In the genomic region with DNA sequence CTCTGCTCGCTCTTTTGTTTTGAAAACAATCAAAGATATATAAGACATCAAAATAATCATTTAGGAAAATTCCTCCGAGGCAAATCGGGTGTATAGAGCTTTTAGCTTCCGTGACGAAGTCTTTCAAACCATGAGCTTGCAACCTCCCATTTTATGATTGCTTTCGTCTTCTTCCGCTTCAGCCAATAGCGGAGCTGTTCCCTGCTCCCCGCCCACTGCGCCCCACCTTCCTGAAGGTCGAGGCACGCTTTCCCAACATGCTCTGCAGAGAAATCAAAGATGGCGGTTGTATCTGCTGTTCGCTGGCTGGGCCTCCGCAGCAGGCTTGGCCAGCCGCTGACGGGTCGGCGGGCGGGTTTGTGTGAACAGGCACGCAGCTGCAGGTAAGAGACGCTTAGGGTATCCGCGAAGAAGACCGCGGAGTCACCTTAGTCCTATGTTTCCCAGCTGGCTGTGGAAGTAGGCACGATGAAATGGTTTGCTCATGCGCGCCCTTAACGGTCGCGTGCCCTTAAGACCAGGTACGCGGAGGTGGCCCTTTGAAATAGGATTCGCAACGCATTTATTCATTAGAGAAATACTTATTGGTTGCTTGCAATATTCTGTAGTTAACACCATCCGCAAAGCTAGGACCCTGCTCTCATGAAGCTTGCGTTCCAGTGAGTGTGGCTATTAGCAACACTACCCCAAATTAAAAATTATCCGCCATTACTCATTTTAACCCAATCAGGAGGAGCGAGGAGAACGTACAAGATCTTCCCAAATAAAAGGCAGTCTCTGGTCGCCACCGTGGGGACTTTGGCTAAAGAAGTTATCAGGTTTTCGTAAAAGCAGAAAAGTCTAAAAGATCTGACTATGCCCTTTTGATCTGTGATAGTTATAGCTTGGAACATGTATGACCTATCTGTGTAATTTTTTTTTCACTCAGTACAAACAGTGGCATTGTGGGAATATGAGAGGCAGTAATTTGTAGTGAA, we compare ENCODE assay signal across 1 cellular context.
TF ChIP-seq lines count a peak whose summit lies in the region.

PTCD3 (plus strand) TSS at position 267 of the 977 bp plus-strand sequence; CDS start at position 280, 13 bp downstream.

TF ChIP-seq in HEK293, 187 proteins besides CTCF, POLR2A, EP300 and RAD21 (continued from another document and continues in another):
- TF ChIP-seq ZNF148 (tag by site-specific recombination; IDR thresholded peaks at IDR 0.05; ENCODE audit: borderline replicate concordance) (no peak), EGR2 (tag by site-specific recombination; IDR thresholded peaks at IDR 0.05; ENCODE audit: low read depth) (no peak), ZNF670 (tag by site-specific recombination; IDR thresholded peaks at IDR 0.05; ENCODE audit: low read depth) (no peak), ZNF214 (tag by site-specific recombination; IDR thresholded peaks at IDR 0.05; ENCODE audit: borderline replicate concordance) (no peak), ZNF24 (tag by site-specific recombination; IDR thresholded peaks at IDR 0.05) (no peak), ZNF10 (tag by site-specific recombination; IDR thresholded peaks at IDR 0.05) (no peak), BCL11A (tag by site-specific recombination; IDR thresholded peaks at IDR 0.05; ENCODE audit: low read depth) (no peak), SCRT1 (tag by site-specific recombination; IDR thresholded peaks at IDR 0.05; ENCODE audit: borderline replicate concordance) (no peak), ZNF155 (tag by site-specific recombination; IDR thresholded peaks at IDR 0.05) (no peak), YY2 (tag by site-specific recombination; IDR thresholded peaks at IDR 0.05) (peak; percentile 84), ZNF394 (tag by site-specific recombination; IDR thresholded peaks at IDR 0.05; ENCODE audit: borderline replicate concordance) (no peak), KLF9 (tag by site-specific recombination; IDR thresholded peaks at IDR 0.05; ENCODE audit: low read depth) (peak; percentile 61; the same call in 1 of the 2 replicates), ZNF433 (tag by site-specific recombination; IDR thresholded peaks at IDR 0.05; ENCODE audit: low read depth) (no peak), ZNF37A (tag by site-specific recombination; IDR thresholded peaks at IDR 0.05) (no peak), KLF7 (tag by site-specific recombination; IDR thresholded peaks at IDR 0.05; ENCODE audit: borderline replicate concordance) (no peak), GLIS1 (tag by site-specific recombination; IDR thresholded peaks at IDR 0.05) (no peak), ZNF785 (tag by site-specific recombination; IDR thresholded peaks at IDR 0.05) (no peak), FEZF1 (tag by site-specific recombination; IDR thresholded peaks at IDR 0.05) (no peak), ZNF677 (tag by site-specific recombination; IDR thresholded peaks at IDR 0.05) (no peak), ZNF133 (tag by site-specific recombination; IDR thresholded peaks at IDR 0.05) (no peak), PBX3 (CRISPR knock-in tag; IDR thresholded peaks at IDR 0.05) (peak; percentile 55; the same call in 1 of the 2 replicates), ZNF132 (tag by site-specific recombination; IDR thresholded peaks at IDR 0.05; ENCODE audit: borderline replicate concordance) (no peak), YY1 (tag by site-specific recombination; IDR thresholded peaks at IDR 0.05) (peak; percentile 84), ZBTB26 (tag by site-specific recombination; optimal IDR thresholded peaks at IDR 0.05) (peak; percentile 78), ZNF571 (tag by site-specific recombination; IDR thresholded peaks at IDR 0.05) (no peak), MEIS1 (CRISPR knock-in tag; IDR thresholded peaks at IDR 0.05; ENCODE audit: borderline replicate concordance) (no peak), ZNF391 (tag by site-specific recombination; IDR thresholded peaks at IDR 0.05; ENCODE audit: borderline replicate concordance, low read depth) (no peak), ZNF223 (tag by site-specific recombination; IDR thresholded peaks at IDR 0.05) (no peak), ZNF843 (tag by site-specific recombination; IDR thresholded peaks at IDR 0.05) (no peak), KLF10 (tag by site-specific recombination; IDR thresholded peaks at IDR 0.05) (peak; percentile 98), ZNF626 (tag by site-specific recombination; IDR thresholded peaks at IDR 0.05) (no peak)
- TF ChIP-seq, protein P1, sequence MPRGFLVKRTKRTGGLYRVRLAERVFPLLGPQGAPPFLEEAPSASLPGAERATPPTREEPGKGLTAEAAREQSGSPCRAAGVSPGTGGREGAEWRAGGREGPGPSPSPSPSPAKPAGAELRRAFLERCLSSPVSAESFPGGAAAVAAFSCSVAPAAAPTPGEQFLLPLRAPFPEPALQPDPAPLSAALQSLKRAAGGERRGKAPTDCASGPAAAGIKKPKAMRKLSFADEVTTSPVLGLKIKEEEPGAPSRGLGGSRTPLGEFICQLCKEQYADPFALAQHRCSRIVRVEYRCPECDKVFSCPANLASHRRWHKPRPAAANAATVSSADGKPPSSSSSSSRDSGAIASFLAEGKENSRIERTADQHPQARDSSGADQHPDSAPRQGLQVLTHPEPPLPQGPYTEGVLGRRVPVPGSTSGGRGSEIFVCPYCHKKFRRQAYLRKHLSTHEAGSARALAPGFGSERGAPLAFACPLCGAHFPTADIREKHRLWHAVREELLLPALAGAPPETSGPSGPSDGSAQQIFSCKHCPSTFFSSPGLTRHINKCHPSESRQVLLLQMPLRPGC (tag by site-specific recombination; IDR thresholded peaks at IDR 0.05), result no peak
- TF ChIP-seq, protein P2, sequence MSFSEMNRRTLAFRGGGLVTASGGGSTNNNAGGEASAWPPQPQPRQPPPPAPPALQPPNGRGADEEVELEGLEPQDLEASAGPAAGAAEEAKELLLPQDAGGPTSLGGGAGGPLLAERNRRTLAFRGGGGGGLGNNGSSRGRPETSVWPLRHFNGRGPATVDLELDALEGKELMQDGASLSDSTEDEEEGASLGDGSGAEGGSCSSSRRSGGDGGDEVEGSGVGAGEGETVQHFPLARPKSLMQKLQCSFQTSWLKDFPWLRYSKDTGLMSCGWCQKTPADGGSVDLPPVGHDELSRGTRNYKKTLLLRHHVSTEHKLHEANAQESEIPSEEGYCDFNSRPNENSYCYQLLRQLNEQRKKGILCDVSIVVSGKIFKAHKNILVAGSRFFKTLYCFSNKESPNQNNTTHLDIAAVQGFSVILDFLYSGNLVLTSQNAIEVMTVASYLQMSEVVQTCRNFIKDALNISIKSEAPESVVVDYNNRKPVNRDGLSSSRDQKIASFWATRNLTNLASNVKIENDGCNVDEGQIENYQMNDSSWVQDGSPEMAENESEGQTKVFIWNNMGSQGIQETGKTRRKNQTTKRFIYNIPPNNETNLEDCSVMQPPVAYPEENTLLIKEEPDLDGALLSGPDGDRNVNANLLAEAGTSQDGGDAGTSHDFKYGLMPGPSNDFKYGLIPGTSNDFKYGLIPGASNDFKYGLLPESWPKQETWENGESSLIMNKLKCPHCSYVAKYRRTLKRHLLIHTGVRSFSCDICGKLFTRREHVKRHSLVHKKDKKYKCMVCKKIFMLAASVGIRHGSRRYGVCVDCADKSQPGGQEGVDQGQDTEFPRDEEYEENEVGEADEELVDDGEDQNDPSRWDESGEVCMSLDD (tag by site-specific recombination; IDR thresholded peaks at IDR 0.05), result no peak
- TF ChIP-seq, protein P3, sequence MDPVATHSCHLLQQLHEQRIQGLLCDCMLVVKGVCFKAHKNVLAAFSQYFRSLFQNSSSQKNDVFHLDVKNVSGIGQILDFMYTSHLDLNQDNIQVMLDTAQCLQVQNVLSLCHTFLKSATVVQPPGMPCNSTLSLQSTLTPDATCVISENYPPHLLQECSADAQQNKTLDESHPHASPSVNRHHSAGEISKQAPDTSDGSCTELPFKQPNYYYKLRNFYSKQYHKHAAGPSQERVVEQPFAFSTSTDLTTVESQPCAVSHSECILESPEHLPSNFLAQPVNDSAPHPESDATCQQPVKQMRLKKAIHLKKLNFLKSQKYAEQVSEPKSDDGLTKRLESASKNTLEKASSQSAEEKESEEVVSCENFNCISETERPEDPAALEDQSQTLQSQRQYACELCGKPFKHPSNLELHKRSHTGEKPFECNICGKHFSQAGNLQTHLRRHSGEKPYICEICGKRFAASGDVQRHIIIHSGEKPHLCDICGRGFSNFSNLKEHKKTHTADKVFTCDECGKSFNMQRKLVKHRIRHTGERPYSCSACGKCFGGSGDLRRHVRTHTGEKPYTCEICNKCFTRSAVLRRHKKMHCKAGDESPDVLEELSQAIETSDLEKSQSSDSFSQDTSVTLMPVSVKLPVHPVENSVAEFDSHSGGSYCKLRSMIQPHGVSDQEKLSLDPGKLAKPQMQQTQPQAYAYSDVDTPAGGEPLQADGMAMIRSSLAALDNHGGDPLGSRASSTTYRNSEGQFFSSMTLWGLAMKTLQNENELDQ (tag by site-specific recombination; IDR thresholded peaks at IDR 0.05; ENCODE audit: low read depth), result no peak
- TF ChIP-seq, protein P4, sequence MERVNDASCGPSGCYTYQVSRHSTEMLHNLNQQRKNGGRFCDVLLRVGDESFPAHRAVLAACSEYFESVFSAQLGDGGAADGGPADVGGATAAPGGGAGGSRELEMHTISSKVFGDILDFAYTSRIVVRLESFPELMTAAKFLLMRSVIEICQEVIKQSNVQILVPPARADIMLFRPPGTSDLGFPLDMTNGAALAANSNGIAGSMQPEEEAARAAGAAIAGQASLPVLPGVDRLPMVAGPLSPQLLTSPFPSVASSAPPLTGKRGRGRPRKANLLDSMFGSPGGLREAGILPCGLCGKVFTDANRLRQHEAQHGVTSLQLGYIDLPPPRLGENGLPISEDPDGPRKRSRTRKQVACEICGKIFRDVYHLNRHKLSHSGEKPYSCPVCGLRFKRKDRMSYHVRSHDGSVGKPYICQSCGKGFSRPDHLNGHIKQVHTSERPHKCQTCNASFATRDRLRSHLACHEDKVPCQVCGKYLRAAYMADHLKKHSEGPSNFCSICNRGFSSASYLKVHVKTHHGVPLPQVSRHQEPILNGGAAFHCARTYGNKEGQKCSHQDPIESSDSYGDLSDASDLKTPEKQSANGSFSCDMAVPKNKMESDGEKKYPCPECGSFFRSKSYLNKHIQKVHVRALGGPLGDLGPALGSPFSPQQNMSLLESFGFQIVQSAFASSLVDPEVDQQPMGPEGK (tag by site-specific recombination; IDR thresholded peaks at IDR 0.05), result peak; percentile 58
- TF ChIP-seq, protein P5, sequence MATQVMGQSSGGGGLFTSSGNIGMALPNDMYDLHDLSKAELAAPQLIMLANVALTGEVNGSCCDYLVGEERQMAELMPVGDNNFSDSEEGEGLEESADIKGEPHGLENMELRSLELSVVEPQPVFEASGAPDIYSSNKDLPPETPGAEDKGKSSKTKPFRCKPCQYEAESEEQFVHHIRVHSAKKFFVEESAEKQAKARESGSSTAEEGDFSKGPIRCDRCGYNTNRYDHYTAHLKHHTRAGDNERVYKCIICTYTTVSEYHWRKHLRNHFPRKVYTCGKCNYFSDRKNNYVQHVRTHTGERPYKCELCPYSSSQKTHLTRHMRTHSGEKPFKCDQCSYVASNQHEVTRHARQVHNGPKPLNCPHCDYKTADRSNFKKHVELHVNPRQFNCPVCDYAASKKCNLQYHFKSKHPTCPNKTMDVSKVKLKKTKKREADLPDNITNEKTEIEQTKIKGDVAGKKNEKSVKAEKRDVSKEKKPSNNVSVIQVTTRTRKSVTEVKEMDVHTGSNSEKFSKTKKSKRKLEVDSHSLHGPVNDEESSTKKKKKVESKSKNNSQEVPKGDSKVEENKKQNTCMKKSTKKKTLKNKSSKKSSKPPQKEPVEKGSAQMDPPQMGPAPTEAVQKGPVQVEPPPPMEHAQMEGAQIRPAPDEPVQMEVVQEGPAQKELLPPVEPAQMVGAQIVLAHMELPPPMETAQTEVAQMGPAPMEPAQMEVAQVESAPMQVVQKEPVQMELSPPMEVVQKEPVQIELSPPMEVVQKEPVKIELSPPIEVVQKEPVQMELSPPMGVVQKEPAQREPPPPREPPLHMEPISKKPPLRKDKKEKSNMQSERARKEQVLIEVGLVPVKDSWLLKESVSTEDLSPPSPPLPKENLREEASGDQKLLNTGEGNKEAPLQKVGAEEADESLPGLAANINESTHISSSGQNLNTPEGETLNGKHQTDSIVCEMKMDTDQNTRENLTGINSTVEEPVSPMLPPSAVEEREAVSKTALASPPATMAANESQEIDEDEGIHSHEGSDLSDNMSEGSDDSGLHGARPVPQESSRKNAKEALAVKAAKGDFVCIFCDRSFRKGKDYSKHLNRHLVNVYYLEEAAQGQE (tag by site-specific recombination; IDR thresholded peaks at IDR 0.05), result no peak
